In the genomic region with DNA sequence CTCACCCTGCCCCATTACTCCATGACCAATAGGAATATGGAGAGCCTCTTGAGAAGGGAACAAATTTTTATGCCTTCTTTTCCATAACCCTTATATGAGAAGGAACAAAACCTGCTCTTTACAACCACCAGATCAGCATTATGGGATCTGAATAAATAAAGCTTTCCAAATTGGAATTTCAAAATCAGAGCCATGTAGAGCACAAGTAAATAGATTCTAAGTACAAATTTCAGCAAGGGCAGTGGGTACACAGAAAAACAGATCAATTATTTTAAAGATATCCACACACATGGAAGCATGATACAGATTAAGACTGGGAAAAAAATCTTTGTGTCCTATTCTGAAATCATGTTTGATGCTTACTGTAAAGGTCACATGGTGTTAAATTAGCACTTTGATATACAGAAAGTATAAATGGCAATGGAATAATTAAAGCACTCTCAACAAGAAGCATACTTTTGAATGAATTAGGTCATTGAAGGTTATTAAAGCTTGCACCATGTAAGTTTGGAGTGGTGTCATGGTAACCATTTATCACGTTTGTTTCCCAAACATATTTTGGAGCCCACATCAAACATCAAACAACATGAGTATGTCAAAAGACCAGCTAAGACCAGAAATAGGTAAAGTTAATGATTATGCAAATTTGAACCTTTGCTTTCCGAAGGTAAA, we compare ENCODE assay signal across 22 cellular contexts.
"Had no signal": no experiment of that assay in that cellular context is flagged by ENCODE, and none has a peak within 500 bp of the region (broad histone marks: within the 10 kb centered on the region; RNA-seq: fewer than 3 reads in every experiment).

No MANE protein-coding gene starts in this region.

- H3K4me1 ChIP-seq: esophagus muscularis mucosa, gastrocnemius medialis, heart right ventricle, left ventricle myocardium inferior, lower lobe of right lung had no signal

- H3K27ac Mint-ChIP-seq: mesothelial cell of epicardium, naive B cell had no signal

- H3K27me3 ChIP-seq: dorsolateral prefrontal cortex, esophagus muscularis mucosa, gastrocnemius medialis, heart right ventricle had no signal

- H3K36me3 ChIP-seq: esophagus muscularis mucosa, gastrocnemius medialis, heart right ventricle, left ventricle myocardium inferior, lower lobe of right lung had no signal

- DNase-seq: dermis blood vessel endothelial cell; dorsolateral prefrontal cortex; effector CD4-positive, alpha-beta T cell; effector memory CD4-positive, alpha-beta T cell; foreskin melanocyte; gastrocnemius medialis; glutamatergic neuron; head of caudate nucleus; heart right ventricle; hippocampal formation; left cardiac atrium; left ventricle myocardium inferior; lower lobe of right lung; mesenchymal stem cell; mucosa of descending colon; naive B cell had no signal

- H3K36me3 Mint-ChIP-seq: mesothelial cell of epicardium, naive B cell had no signal

- H3K9me3 ChIP-seq: esophagus muscularis mucosa, gastrocnemius medialis, heart right ventricle, left ventricle myocardium inferior, lower lobe of right lung, mucosa of descending colon had no signal

- H3K4me3 Mint-ChIP-seq: mesothelial cell of epicardium, naive B cell had no signal

- H3K27ac ChIP-seq: coronary artery, dorsolateral prefrontal cortex, esophagus muscularis mucosa, gastrocnemius medialis, heart right ventricle, left ventricle myocardium inferior, lower lobe of right lung had no signal

- H3K4me1 Mint-ChIP-seq: mesothelial cell of epicardium, naive B cell had no signal

- H3K27me3 Mint-ChIP-seq: naive B cell had no signal

- ATAC-seq: gastrocnemius medialis, heart right ventricle, left cardiac atrium, lower lobe of right lung, mucosa of descending colon had no signal

- H3K9me3 Mint-ChIP-seq: mesothelial cell of epicardium had no signal

- FAIRE-seq: endothelial cell of umbilical vein, islet of Langerhans, keratinocyte had no signal

- H3K4me3 ChIP-seq: coronary artery, dorsolateral prefrontal cortex, esophagus muscularis mucosa, gastrocnemius medialis, heart right ventricle, left ventricle myocardium inferior, lower lobe of right lung, mucosa of descending colon had no signal
